8 cellular contexts compared by ENCODE assay signal in the genomic region with DNA sequence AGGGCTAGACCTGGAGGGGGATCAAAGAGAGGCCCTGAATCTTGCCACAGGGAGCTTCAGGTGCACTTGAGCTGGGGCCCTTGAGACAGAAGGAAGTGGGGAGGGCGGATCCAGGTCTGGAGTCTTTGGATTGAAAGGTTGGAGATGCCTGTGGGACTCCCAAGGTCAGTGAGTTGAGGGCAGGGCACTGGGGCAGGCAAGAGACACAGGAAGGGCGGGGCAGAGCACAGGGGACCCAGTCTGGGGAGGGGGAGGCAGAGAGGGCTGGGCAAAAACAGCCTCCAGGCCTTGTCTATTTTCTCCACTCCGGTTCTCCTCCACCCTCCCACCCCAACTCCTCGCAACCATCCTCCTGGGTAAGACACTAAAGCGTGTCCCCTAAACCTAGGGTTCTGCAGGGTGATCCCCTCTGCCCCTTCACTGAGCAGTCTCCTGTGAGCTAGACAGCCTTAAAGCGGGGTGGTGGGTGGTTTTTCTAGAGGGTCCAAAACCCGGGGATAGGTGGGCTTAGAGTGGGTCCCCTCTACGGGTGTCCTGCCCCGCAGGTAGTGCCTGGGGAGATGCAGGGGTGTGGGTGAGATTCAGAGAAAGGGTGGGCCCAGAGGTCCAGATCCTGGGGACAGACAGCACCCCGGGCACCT. TPM values are rescaled to one million over a fixed set of nuclear protein-coding genes. Genes with fewer than 3 reads are reported as not detected.
A peak's percentile ranks its signal among the peaks of the same experiment; 100 is the strongest.
DNase-seq lines count a peak whose midpoint lies in the region; ATAC-seq and TF ChIP-seq lines count a peak whose summit lies in the region.

No MANE protein-coding gene starts in this region.

- H3K36me3 ChIP-seq in BLaER1 (no peaks in the 10 kb centered on the region), MM.1S (replicated peaks; ENCODE audit: insufficient read depth, low read length) (no peaks in the 10 kb centered on the region)

- H3K4me1 Mint-ChIP-seq in naive thymus-derived CD8-positive, alpha-beta T cell = peaks cover 14 to 47% (median 36%) of the 10 kb centered on the region in 4 donors

- POLR2A ChIA-PET in naive thymus-derived CD8-positive, alpha-beta T cell (lab: Charles Lee) = interaction anchor here (0.6 kb wide), 1 partner anchor 1281 kb away, joined by 3 read pairs; no protein-coding TSS in a partner anchor

- peaks cover 4% of the 10 kb centered on the region for H3K79me2 ChIP-seq in MM.1S (ENCODE audit: low read length)

- peak; percentile 3 to 4 for ATAC-seq in naive thymus-derived CD8-positive, alpha-beta T cell
- ATAC-seq in HG03135 (IDR thresholded peaks at IDR 0.05; ENCODE audit: unreplicated experiment) = no peak
- ATAC-seq in GM21825 (IDR thresholded peaks at IDR 0.05; ENCODE audit: unreplicated experiment) = no peak

- intact Hi-C loops in dorsolateral prefrontal cortex (cut with DNase I) (loop anchor here in 1 of 2 donors (5.0 kb wide), 1 partner anchor 161 kb away; the partner anchor contains the start of gene CERK), posterior vena cava (cut with DNase I) (no loop called here)

- H2AFZ ChIP-seq in MM.1S (ENCODE audit: low read length) = peak overlapping the region; percentile 86

- H3K4me1 ChIP-seq in BLaER1 = peaks cover 63% of the 10 kb centered on the region
- peaks cover 15% of the 10 kb centered on the region; the same call in 1 of the 2 replicates for H3K4me1 ChIP-seq in MM.1S (ENCODE audit: low read length)

- peaks cover 4% of the 10 kb centered on the region; the same call in 1 of the 2 replicates for H3F3A ChIP-seq in MM.1S (ENCODE audit: insufficient read depth, low read length)

- H3K27ac Mint-ChIP-seq in naive thymus-derived CD8-positive, alpha-beta T cell = peak overlapping the region; percentile 20 to 92 (median 78)

- peaks cover 19% of the 10 kb centered on the region for H3K9me3 ChIP-seq in BLaER1
- H3K9me3 ChIP-seq in MM.1S (replicated peaks; ENCODE audit: insufficient read depth, low read length) = no peaks in the 10 kb centered on the region

- peak overlapping the region; percentile 94 for H3K9ac ChIP-seq in BLaER1
- H3K9ac ChIP-seq in MM.1S (ENCODE audit: low read length) = no peak overlapping the region; the same call in 1 of the 2 replicates

- peaks cover 34% of the 10 kb centered on the region for H4K20me1 ChIP-seq in BLaER1
- no peaks in the 10 kb centered on the region for H4K20me1 ChIP-seq in MM.1S (ENCODE audit: insufficient read depth, low read length)

- DNase-seq in MM.1S (no peak), dorsolateral prefrontal cortex (peak in 2 of 10 donors; percentile 9 to 42), NCI-H1417 treated with DMSO at 0.1 percent for 48 hours (lab: John Stamatoyannopoulos, UW) (no peak), posterior vena cava (ENCODE audit: low spot score) (no peak)
- DNase-seq in naive thymus-derived CD8-positive, alpha-beta T cell = peak in 1 of 10 donors; percentile 16

- peak overlapping the region; percentile 80 to 89 (median 83) for H3K4me3 Mint-ChIP-seq in naive thymus-derived CD8-positive, alpha-beta T cell

- H3K9me3 Mint-ChIP-seq in naive thymus-derived CD8-positive, alpha-beta T cell = peaks cover 0 to 12% (median 10%) of the 10 kb centered on the region in 9 donors

- H3K4me2 ChIP-seq in BLaER1 (peak overlapping the region; percentile 100), MM.1S (ENCODE audit: low read depth, low read length) (peak overlapping the region; percentile 73)

- TF ChIP-seq CTCF in MM.1S (IDR thresholded peaks at IDR 0.05; ENCODE audit: low read length) (no peak), dorsolateral prefrontal cortex (IDR thresholded peaks at IDR 0.05 in 54 of 56, conservative IDR thresholded peaks at IDR 0.05 in 2 of 56; ENCODE audit: low read depth in 1 of 56, partially characterized antibody in 56 of 56) (no peak)

- H3K4me3 ChIP-seq in BLaER1 (peak overlapping the region; percentile 96), MM.1S (ENCODE audit: low read length) (peak overlapping the region; percentile 48; the same call in 1 of the 2 replicates), dorsolateral prefrontal cortex (peak overlapping the region; percentile 8 to 73 (median 62))

- no peaks in the 10 kb centered on the region for H3K36me3 Mint-ChIP-seq in naive thymus-derived CD8-positive, alpha-beta T cell

- H3K27me3 Mint-ChIP-seq in naive thymus-derived CD8-positive, alpha-beta T cell = no peaks in the 10 kb centered on the region

- no peaks in the 10 kb centered on the region for H3K9me2 ChIP-seq in MM.1S (replicated peaks; ENCODE audit: insufficient read depth, low read length)

- H3K27ac ChIP-seq in BLaER1 (peak overlapping the region; percentile 95), MM.1S (ENCODE audit: low read length) (no peak overlapping the region), dorsolateral prefrontal cortex (peak overlapping the region in 45 of 59 donors; percentile 10 to 87 (median 72))

- H3K27me3 ChIP-seq in BLaER1 = no peaks in the 10 kb centered on the region
- H3K27me3 ChIP-seq in MM.1S (replicated peaks; ENCODE audit: insufficient read depth, low read length) = peaks cover 6% of the 10 kb centered on the region; the same call in 1 of the 2 replicates
- H3K27me3 ChIP-seq in dorsolateral prefrontal cortex = no peaks in the 10 kb centered on the region

RNA-seq across cellular contexts. Expression of gene CELSR1, which starts 38.6 kb away (rescaled TPM):
- total RNA-seq in dorsolateral prefrontal cortex (under 1 TPM in 111 of 120 experiments, not detected in 9; 0.03 to 0.93 (median 0.23) TPM), posterior vena cava (1 to 10 TPM; 2.6 to 2.8 TPM)
- total RNA-seq in naive thymus-derived CD8-positive, alpha-beta T cell = 1 to 10 TPM in 1 of 2 experiments, under 1 TPM in 1; 0.82 to 1.2 TPM
- under 1 TPM; 0.19 to 0.66 (median 0.37) TPM for polyA plus RNA-seq in naive thymus-derived CD8-positive, alpha-beta T cell

RNA-seq across cellular contexts. Expression of gene GRAMD4, which starts 44.2 kb away (rescaled TPM):
- total RNA-seq in dorsolateral prefrontal cortex (10 to 100 TPM; 33.2 to 89.6 (median 61.9) TPM), posterior vena cava (10 to 100 TPM; 15.9 to 18.6 TPM)
- total RNA-seq in naive thymus-derived CD8-positive, alpha-beta T cell = 1 to 10 TPM; 5.9 to 7.6 TPM
- polyA plus RNA-seq in naive thymus-derived CD8-positive, alpha-beta T cell = 1 to 10 TPM; 2.8 to 4.1 (median 3.4) TPM

Comparison
In these comparisons a context has a peak if more than half of its experiments do, and no peak if none do; other contexts are left out.
1. ATAC-seq: peak in naive thymus-derived CD8-positive, alpha-beta T cell (2 of 2); none in HG03135 (single experiment) and GM21825 (single experiment).
2. Peak in every context shown above with its lines, with median percentiles within 50 percentile points of each other: H3K4me3 ChIP-seq.